In the genomic region with DNA sequence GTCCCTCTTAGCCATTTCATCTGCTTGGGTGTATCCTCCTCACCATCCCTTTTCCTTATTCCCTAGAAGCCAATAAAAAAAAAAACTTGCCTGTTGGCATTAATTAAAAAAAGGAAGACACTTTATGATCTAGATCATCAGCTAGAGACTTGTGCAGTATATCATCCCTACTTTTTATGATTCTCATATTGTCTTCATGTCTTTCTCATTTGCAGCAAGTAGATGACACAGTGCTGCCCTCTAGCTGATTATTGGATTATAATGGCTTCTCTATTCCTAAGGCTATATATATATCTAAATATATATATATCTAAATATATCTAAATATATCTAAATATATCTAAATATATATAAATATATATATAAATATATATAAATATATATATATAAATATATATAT, we compare ENCODE assay signal across 8 cellular contexts.
DNase-seq lines count a peak whose midpoint lies in the region; ATAC-seq, FAIRE-seq and TF ChIP-seq lines count a peak whose summit lies in the region.

No MANE protein-coding gene starts in this region.

- no peaks in the 10 kb centered on the region for H3F3A ChIP-seq in OCI-LY1 (ENCODE audit: insufficient read depth, low read length)

- no peaks in the 10 kb centered on the region for H3K9me2 ChIP-seq in OCI-LY1 (ENCODE audit: low read depth, low read length)

- no peaks in the 10 kb centered on the region for H3K4me1 ChIP-seq in CD4-positive, CD25-positive, alpha-beta regulatory T cell (ENCODE audit: control insufficient read depth, insufficient read depth, low read length, poor library complexity, severe bottlenecking)
- peaks cover 19% of the 10 kb centered on the region for H3K4me1 ChIP-seq in OCI-LY1 (ENCODE audit: insufficient read depth, low read length, severe bottlenecking)

- H3K79me2 ChIP-seq in OCI-LY1 (ENCODE audit: insufficient read depth, low read length) = no peaks in the 10 kb centered on the region

- H3K4me3 ChIP-seq in CD4-positive, CD25-positive, alpha-beta regulatory T cell (ENCODE audit: low read depth, low read length) = no peak overlapping the region
- H3K4me3 ChIP-seq in OCI-LY1 (ENCODE audit: low read depth, low read length, poor library complexity, severe bottlenecking) (no peak overlapping the region), epithelial cell of proximal tubule (ENCODE audit: low read depth, low read length) (no peak overlapping the region)

- H3K27ac ChIP-seq in CD4-positive, CD25-positive, alpha-beta regulatory T cell (ENCODE audit: insufficient read depth, low read length, poor library complexity, severe bottlenecking) = no peak overlapping the region
- H3K27ac ChIP-seq in OCI-LY1 (ENCODE audit: low read depth, low read length, poor library complexity, severe bottlenecking) = no peak overlapping the region

- H3K9ac ChIP-seq in OCI-LY1 (ENCODE audit: low read length) = no peak overlapping the region

- H3K27ac Mint-ChIP-seq in CD4-positive, CD25-positive, alpha-beta regulatory T cell = no peak overlapping the region

- peak; percentile 55 for TF ChIP-seq CTCF in OCI-LY1 (IDR thresholded peaks at IDR 0.05; ENCODE audit: low read length)
- peak; percentile 54 for TF ChIP-seq CTCF in epithelial cell of proximal tubule (conservative IDR thresholded peaks at IDR 0.05; ENCODE audit: low read depth, low read length)

- H3K4me3 Mint-ChIP-seq in CD4-positive, CD25-positive, alpha-beta regulatory T cell = no peak overlapping the region

- DNase-seq in CD4-positive, CD25-positive, alpha-beta regulatory T cell = peak in 2 of 3 donors; percentile 14 to 57
- no peak for DNase-seq in epithelial cell of proximal tubule (ENCODE audit: low read depth)
- peak; percentile 75 for DNase-seq in superior temporal gyrus (ENCODE audit: extremely low spot score)
- DNase-seq in cerebellar nuclear complex (lab: John Stamatoyannopoulos, UW) = no peak
- DNase-seq in GM12892 (ENCODE audit: insufficient read length) = no peak

- H3K9me3 Mint-ChIP-seq in CD4-positive, CD25-positive, alpha-beta regulatory T cell = no peaks in the 10 kb centered on the region

- no peak for FAIRE-seq in GM12892 (lab: Jason Lieb, UNC)

- no peaks in the 10 kb centered on the region for H3K27me3 ChIP-seq in CD4-positive, CD25-positive, alpha-beta regulatory T cell (ENCODE audit: control insufficient read depth, insufficient read depth, low read length)
- no peaks in the 10 kb centered on the region for H3K27me3 ChIP-seq in OCI-LY1 (ENCODE audit: insufficient read depth, low read length)

- peaks cover 19% of the 10 kb centered on the region for H3K36me3 Mint-ChIP-seq in CD4-positive, CD25-positive, alpha-beta regulatory T cell

- peaks cover 0 to 7% (median 2%) of the 10 kb centered on the region in 4 donors for H3K4me1 Mint-ChIP-seq in CD4-positive, CD25-positive, alpha-beta regulatory T cell

- no peak for TF ChIP-seq POLR2A in GM12892 (IDR thresholded peaks at IDR 0.05; ENCODE audit: low read depth, low read length)

- no peak overlapping the region for H2AFZ ChIP-seq in OCI-LY1 (ENCODE audit: low read length)

- no peaks in the 10 kb centered on the region for H3K27me3 Mint-ChIP-seq in CD4-positive, CD25-positive, alpha-beta regulatory T cell

- H3K9me3 ChIP-seq in CD4-positive, CD25-positive, alpha-beta regulatory T cell (ENCODE audit: control insufficient read depth in 2 of 2, low read length in 2 of 2) = no peaks in the 10 kb centered on the region
- H3K9me3 ChIP-seq in OCI-LY1 (ENCODE audit: low read length) = no peaks in the 10 kb centered on the region

- no peak overlapping the region for H3K4me2 ChIP-seq in OCI-LY1 (ENCODE audit: low read length)

- no peaks in the 10 kb centered on the region for H4K20me1 ChIP-seq in OCI-LY1 (ENCODE audit: insufficient read depth, low read length)

- no peaks in the 10 kb centered on the region for H3K36me3 ChIP-seq in CD4-positive, CD25-positive, alpha-beta regulatory T cell (ENCODE audit: control insufficient read depth, insufficient read depth, low read length)
- no peaks in the 10 kb centered on the region for H3K36me3 ChIP-seq in OCI-LY1 (ENCODE audit: insufficient read depth, low read length)

- ATAC-seq in CD4-positive, CD25-positive, alpha-beta regulatory T cell (ENCODE audit: low read depth in 2 of 2) = no peak
- ATAC-seq in HG02610 (IDR thresholded peaks at IDR 0.05; ENCODE audit: unreplicated experiment) (peak; percentile 40), HG03378 (IDR thresholded peaks at IDR 0.05; ENCODE audit: unreplicated experiment) (no peak)

Comparison
In these comparisons a context has a peak if more than half of its experiments do, and no peak if none do; other contexts are left out.
1. DNase-seq: peak in CD4-positive, CD25-positive, alpha-beta regulatory T cell (2 of 3) and superior temporal gyrus (single experiment); none in epithelial cell of proximal tubule (single experiment), cerebellar nuclear complex (0 of 2) and GM12892 (single experiment).